In genomic region chr4:13092702-13093101, GRCh38 we compare ENCODE assay signal across 15 cellular contexts.
"Had no signal": no experiment of that assay in that cellular context is flagged by ENCODE, and none has a peak within 500 bp of the region (broad histone marks: within the 10 kb centered on the region; RNA-seq: fewer than 3 reads in every experiment).

No MANE protein-coding gene starts in this region.

- H3K36me3 ChIP-seq: ovary, upper lobe of left lung had no signal

- DNase-seq: activated CD8-positive, alpha-beta memory T cell treated with anti-CD3 and anti-CD28 coated beads, Interleukin-2, amount 50 U/mL, for 4 hours; activated CD8-positive, alpha-beta T cell treated with anti-CD3 and anti-CD28 coated beads for 36 hours; activated gamma-delta T cell treated with Interleukin-2 at 50 U/mL for 16 hours; activated naive CD8-positive, alpha-beta T cell treated with anti-CD3 and anti-CD28 coated beads, Interleukin-2, amount 10 ng/mL, durations not matched to agents 7 days and 5 days; activated T-cell treated with anti-CD3 and anti-CD28 coated beads, Interleukin-2, amount 50 U/mL, for 72 hours; anterior cingulate cortex; foreskin fibroblast; head of caudate nucleus; mesenchymal stem cell; ovary; substantia nigra; T-helper 9 cell; upper lobe of left lung had no signal

- H3K27me3 ChIP-seq: ovary, upper lobe of left lung had no signal

- H3K4me3 ChIP-seq: ovary, skin epidermis, upper lobe of left lung had no signal

- H3K9me3 ChIP-seq: ovary, upper lobe of left lung had no signal

- H3K27ac ChIP-seq: ovary, upper lobe of left lung had no signal

- ATAC-seq: activated CD8-positive, alpha-beta T cell treated with anti-CD3 and anti-CD28 coated beads for 36 hours; activated T-cell treated with anti-CD3 and anti-CD28 coated beads, Interleukin-2, amount 50 U/mL, for 72 hours; left lobe of liver had no signal
